Comparison of ENCODE assay signal across 10 cellular contexts in the genomic region with DNA sequence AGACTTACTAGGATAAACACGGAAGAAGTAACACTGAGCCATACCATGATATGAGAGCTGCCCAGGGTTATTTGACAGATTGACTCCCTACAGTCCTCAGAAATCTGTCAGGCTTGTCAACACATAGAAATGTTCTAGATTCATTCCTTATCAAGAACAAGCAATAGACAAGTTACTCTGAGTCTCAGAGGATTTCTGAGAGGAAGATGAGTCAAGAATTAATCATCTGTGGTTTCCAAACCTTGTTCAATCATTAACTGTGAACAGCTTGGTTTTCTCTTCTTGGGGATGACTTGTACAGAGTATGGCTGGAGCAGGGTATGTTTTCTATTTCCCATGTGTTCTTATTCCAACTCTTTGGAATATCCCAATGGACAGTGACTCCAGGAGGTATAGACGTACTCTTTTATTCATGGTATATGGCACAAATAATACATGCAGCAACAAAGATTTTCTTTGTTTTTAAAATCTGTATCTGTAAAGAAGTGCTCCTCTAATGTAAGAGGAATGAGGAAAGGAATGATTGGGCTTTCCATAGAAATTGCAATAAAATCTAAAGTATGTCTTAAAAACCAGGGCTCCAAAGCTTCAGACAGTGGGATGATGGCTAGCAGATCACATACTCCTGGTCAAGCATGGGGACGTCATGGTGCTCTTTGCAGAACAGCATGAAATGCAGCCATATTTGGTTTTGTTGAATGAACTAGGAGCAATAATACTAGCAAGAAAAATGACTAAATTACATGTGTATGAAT. TPM values are rescaled to one million over a fixed set of nuclear protein-coding genes. Genes with fewer than 3 reads are reported as not detected.
A peak's percentile ranks its signal among the peaks of the same experiment; 100 is the strongest.
DNase-seq lines count a peak whose midpoint lies in the region; ATAC-seq and TF ChIP-seq lines count a peak whose summit lies in the region.
"Had no signal": no experiment of that assay in that cellular context is flagged by ENCODE, and none has a peak within 500 bp of the region (broad histone marks: within the 10 kb centered on the region; RNA-seq: fewer than 3 reads in every experiment).

No MANE protein-coding gene starts in this region.

- H4K20me1 ChIP-seq in osteoblast (ENCODE audit: insufficient read depth, low read length) = no peaks in the 10 kb centered on the region

- peak overlapping the region; percentile 22 for H3K4me2 ChIP-seq in osteoblast (ENCODE audit: insufficient read depth, low read length)

- H3K27me3 ChIP-seq in RWPE2 (ENCODE audit: insufficient read depth, poor library complexity, severe bottlenecking) = no peaks in the 10 kb centered on the region
- H3K27me3 ChIP-seq in osteoblast (ENCODE audit: insufficient read depth, low read length) = no peaks in the 10 kb centered on the region
- H3K27me3 ChIP-seq in CD4-positive, alpha-beta T cell (ENCODE audit: control insufficient read depth, insufficient read depth, low read length) = peaks cover 4% of the 10 kb centered on the region

- H3K36me3 ChIP-seq in RWPE2 (ENCODE audit: low read depth) (no peaks in the 10 kb centered on the region; the same call in 1 of the 2 replicates), osteoblast (ENCODE audit: insufficient read depth, low read length) (no peaks in the 10 kb centered on the region)

- H3K4me1 ChIP-seq in RWPE2 (ENCODE audit: insufficient read depth, poor library complexity, severe bottlenecking) (peaks cover 22% of the 10 kb centered on the region), osteoblast (ENCODE audit: insufficient read depth, low read length) (peaks cover 13% of the 10 kb centered on the region)

- H3K27ac ChIP-seq in RWPE2 (ENCODE audit: poor library complexity, severe bottlenecking) (peak overlapping the region; percentile 94), osteoblast (ENCODE audit: low read depth, low read length) (peak overlapping the region; percentile 47)
- H3K27ac ChIP-seq in CD4-positive, alpha-beta T cell (ENCODE audit: low read depth, low read length) = no peak overlapping the region
- H3K27ac ChIP-seq: SK-N-MC had no signal

- H3K27me3 Mint-ChIP-seq in CD4-positive, alpha-beta T cell = peaks cover 20% of the 10 kb centered on the region

- H3K4me3 ChIP-seq in RWPE2 (ENCODE audit: severe bottlenecking) = no peak overlapping the region
- no peak overlapping the region for H3K4me3 ChIP-seq in osteoblast (ENCODE audit: insufficient read depth, low read length)
- H3K4me3 ChIP-seq: SK-N-MC had no signal

- H3K9me3 Mint-ChIP-seq in CD4-positive, alpha-beta T cell = no peaks in the 10 kb centered on the region
- H3K9me3 Mint-ChIP-seq: central memory CD8-positive, alpha-beta T cell; neural crest cell had no signal

- H3K4me1 Mint-ChIP-seq in CD4-positive, alpha-beta T cell (ENCODE audit: low read depth) = no peaks in the 10 kb centered on the region
- H3K4me1 Mint-ChIP-seq: central memory CD8-positive, alpha-beta T cell; neural crest cell had no signal

- H3K79me2 ChIP-seq in osteoblast (ENCODE audit: insufficient read depth, low read length) = no peaks in the 10 kb centered on the region

- POLR2A ChIA-PET in CD4-positive, alpha-beta T cell (lab: Charles Lee) = interaction anchor here (2.6 kb wide), 1 partner anchor 11 kb away, joined by 13 read pairs; a partner anchor contains a TSS

- no peaks in the 10 kb centered on the region for H3K36me3 Mint-ChIP-seq in CD4-positive, alpha-beta T cell (ENCODE audit: low read depth)

- peaks cover 8% of the 10 kb centered on the region for H3K9me3 ChIP-seq in RWPE2 (ENCODE audit: severe bottlenecking)
- H3K9me3 ChIP-seq in osteoblast (ENCODE audit: low read depth, low read length) = no peaks in the 10 kb centered on the region
- no peaks in the 10 kb centered on the region for H3K9me3 ChIP-seq in CD4-positive, alpha-beta T cell (ENCODE audit: control insufficient read depth, low read length)

- peak; percentile 78 for ATAC-seq in GM19023 (IDR thresholded peaks at IDR 0.05; ENCODE audit: unreplicated experiment)
- ATAC-seq in HG02870 (IDR thresholded peaks at IDR 0.05; ENCODE audit: unreplicated experiment) = peak; percentile 58
- ATAC-seq in RWPE2 (ENCODE audit: low read depth) = peak; percentile 99
- no peak for ATAC-seq in CD4-positive, alpha-beta T cell (ENCODE audit: poor library complexity)

- H3K27ac Mint-ChIP-seq in CD4-positive, alpha-beta T cell = no peak overlapping the region

- TF ChIP-seq CTCF in RWPE2 (IDR thresholded peaks at IDR 0.05; ENCODE audit: poor library complexity, severe bottlenecking) = no peak
- no peak for TF ChIP-seq CTCF in osteoblast (IDR thresholded peaks at IDR 0.05; ENCODE audit: extremely low read depth, low read depth, low read length)
- TF ChIP-seq CTCF in CD4-positive, alpha-beta T cell (IDR thresholded peaks at IDR 0.05) = no peak

- no peak overlapping the region for H2AFZ ChIP-seq in osteoblast (ENCODE audit: low read length)

- no peak for DNase-seq in RWPE2 (ENCODE audit: low spot score)
- DNase-seq in osteoblast (ENCODE audit: insufficient read length, low spot score, missing footprints) = no peak
- no peak for DNase-seq in NCI-H1092 (lab: John Stamatoyannopoulos, UW)
- no peak for DNase-seq in CD4-positive, alpha-beta T cell
- no peak for DNase-seq in T1000 (lab: John Stamatoyannopoulos, UW)

- CTCF ChIA-PET in CD4-positive, alpha-beta T cell (lab: Charles Lee) = interaction anchor here (1.3 to 1.5 kb wide), 2 partner anchors 9 to 11 kb away, joined by 4 to 6 read pairs; a partner anchor contains a TSS

- H3K4me3 Mint-ChIP-seq in CD4-positive, alpha-beta T cell = no peak overlapping the region
- H3K4me3 Mint-ChIP-seq: central memory CD8-positive, alpha-beta T cell; neural crest cell had no signal

- intact Hi-C loops in CD4-positive, alpha-beta T cell (cut with DNase I, micrococcal nuclease) = no loop called here

RNA-seq across cellular contexts. Expression of a gene that starts 11.9 kb away (rescaled TPM):
- 9.7 and 11.6 TPM in 2 replicates for total RNA-seq in osteoblast
- total RNA-seq in CD4-positive, alpha-beta T cell = 1 to 10 TPM; 7.2 to 7.7 TPM

RNA-seq across cellular contexts. Expression of a gene that starts 24.4 kb away (rescaled TPM):
- total RNA-seq in osteoblast = under 0.01 TPM in 2 replicates
- total RNA-seq in CD4-positive, alpha-beta T cell = not detected
- total RNA-seq: neural crest cell had no signal
